In the genomic region with DNA sequence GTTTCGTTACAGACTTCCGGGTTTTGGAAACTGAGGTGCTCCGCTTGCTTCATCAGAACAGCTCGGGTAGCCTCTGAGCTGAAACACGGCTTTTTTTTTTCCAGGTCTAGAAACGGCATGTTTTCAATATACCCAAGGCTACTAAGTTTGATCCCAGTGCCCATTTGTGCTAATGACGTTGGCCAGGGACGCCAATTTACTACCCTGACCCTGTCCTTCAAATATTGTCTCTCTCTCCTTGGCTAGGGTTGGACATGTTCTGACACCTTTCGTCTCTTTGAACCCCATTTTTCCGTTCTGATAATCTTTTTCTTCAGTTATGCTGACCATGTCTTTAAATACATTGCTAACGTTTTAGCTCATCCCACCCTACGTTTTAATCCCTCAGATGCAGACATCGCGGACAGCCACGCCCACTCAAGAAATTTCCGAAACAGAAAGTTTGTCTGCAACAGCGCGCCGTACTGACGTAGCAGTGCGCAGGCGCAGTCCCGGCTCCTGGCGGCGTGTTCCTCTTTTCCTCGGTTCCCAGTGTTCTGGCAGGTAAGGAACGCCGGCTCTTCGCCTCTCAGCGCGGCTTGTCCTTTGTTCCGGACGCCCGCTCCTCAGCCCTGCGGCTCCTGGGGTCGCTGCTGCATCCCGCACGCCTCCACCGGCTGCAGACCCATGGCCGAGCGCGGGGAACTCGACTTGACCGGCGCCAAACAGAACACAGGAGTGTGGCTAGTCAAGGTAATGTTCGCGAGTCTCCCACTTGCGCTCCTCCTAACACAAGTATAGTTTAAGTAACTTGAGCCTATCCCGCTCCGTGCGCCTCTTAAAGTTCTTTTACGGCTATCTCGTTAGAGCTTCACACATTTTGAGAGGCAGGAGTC, we compare ENCODE assay signal across 8 cellular contexts. TPM values are rescaled to one million over a fixed set of nuclear protein-coding genes. Genes with fewer than 3 reads are reported as not detected.
DNase-seq lines count a peak whose midpoint lies in the region; ATAC-seq and FAIRE-seq lines count a peak whose summit lies in the region.

A gene with protein sequence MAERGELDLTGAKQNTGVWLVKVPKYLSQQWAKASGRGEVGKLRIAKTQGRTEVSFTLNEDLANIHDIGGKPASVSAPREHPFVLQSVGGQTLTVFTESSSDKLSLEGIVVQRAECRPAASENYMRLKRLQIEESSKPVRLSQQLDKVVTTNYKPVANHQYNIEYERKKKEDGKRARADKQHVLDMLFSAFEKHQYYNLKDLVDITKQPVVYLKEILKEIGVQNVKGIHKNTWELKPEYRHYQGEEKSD (plus strand): TSS at position 521 of the 875 bp plus-strand sequence. CDS start 146 bp downstream, at position 667.

- peak; percentile 74 for FAIRE-seq in endometrium (lab: Jason Lieb, UNC)

- peak; percentile 68 for ATAC-seq in GM21360 (IDR thresholded peaks at IDR 0.05; ENCODE audit: unreplicated experiment)

- peak; percentile 96 for DNase-seq in COLO668 (lab: John Stamatoyannopoulos, UW; ENCODE audit: unreplicated experiment)
- DNase-seq in HT-29 (ENCODE audit: low spot score) = peak; percentile 97
- peak; percentile 72 for DNase-seq in NOMO-1 treated with dmso at 0.1 percent for 144 hours (lab: John Stamatoyannopoulos, UW; ENCODE audit: unreplicated experiment)
- peak; percentile 78 to 80 for DNase-seq in activated CD8-positive, alpha-beta memory T cell treated with anti-CD3 and anti-CD28 coated beads for 4 hours (ENCODE audit: low read depth in 2 of 2)
- peak; percentile 96 for DNase-seq in mesenteric fat pad (ENCODE audit: low spot score)
- DNase-seq in stimulated activated CD8-positive, alpha-beta memory T cell treated with anti-CD3 and anti-CD28 coated beads, Interleukin-15, amount 100 ng/mL, for 1 hour (ENCODE audit: low read depth) = peak; percentile 78

RNA-seq across cellular contexts. Expression of the gene that starts here (rescaled TPM):
- total RNA-seq in HT-29 (2014; rRNA removed; shearing (Covaris generic)) = 16.8 and 18.2 TPM in 2 replicates
- total RNA-seq in mesenteric fat pad = 14.8 TPM

Comparison
In these comparisons a context has a peak if more than half of its experiments do, and no peak if none do; other contexts are left out.
1. Peak in every context shown above with its lines: DNase-seq and ATAC-seq.